Comparison of ENCODE assay signal across 1 cellular context in the genomic region with DNA sequence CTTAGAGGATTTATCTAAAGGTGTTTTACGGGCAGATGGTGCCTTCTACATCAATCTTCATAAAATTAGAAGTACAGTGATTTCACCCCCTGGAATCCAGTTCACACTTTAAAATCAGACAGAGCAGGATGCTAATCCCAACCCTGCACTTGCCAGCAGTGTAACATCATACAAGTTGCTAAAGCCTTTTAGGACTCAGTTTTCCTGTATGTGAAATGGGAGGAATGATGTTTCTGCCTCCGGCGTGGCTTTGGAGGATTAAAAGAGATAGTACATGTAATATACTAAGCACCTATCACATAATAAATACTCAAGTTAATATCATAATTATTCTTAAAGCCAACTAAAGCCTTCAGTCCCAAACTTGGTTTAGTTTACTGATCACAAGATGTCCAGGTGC.
TF ChIP-seq lines count a peak whose summit lies in the region.

No MANE protein-coding gene starts in this region.

TF ChIP-seq in IMR-90, 13 proteins besides CTCF, POLR2A, EP300 and RAD21 (continued from another document):
- TF ChIP-seq USF2 (IDR thresholded peaks at IDR 0.05; ENCODE audit: low read depth, low read length) = no peak
- no peak for TF ChIP-seq MXI1 (IDR thresholded peaks at IDR 0.05; ENCODE audit: borderline replicate concordance, low read depth, low read length)
- TF ChIP-seq RCOR1 (IDR thresholded peaks at IDR 0.05; ENCODE audit: insufficient replicate concordance, low read length) = no peak
- no peak for TF ChIP-seq SMC3 (IDR thresholded peaks at IDR 0.05; ENCODE audit: low read depth, low read length)
- TF ChIP-seq CHD1 (IDR thresholded peaks at IDR 0.05; ENCODE audit: low read depth, low read length) = no peak
- no peak for TF ChIP-seq CEBPB (IDR thresholded peaks at IDR 0.05; ENCODE audit: low read depth, low read length)
- TF ChIP-seq, protein P1, sequence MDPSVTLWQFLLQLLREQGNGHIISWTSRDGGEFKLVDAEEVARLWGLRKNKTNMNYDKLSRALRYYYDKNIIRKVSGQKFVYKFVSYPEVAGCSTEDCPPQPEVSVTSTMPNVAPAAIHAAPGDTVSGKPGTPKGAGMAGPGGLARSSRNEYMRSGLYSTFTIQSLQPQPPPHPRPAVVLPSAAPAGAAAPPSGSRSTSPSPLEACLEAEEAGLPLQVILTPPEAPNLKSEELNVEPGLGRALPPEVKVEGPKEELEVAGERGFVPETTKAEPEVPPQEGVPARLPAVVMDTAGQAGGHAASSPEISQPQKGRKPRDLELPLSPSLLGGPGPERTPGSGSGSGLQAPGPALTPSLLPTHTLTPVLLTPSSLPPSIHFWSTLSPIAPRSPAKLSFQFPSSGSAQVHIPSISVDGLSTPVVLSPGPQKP (IDR thresholded peaks at IDR 0.05; ENCODE audit: borderline replicate concordance, low read depth, low read length) = no peak
- no peak for TF ChIP-seq MAFK (IDR thresholded peaks at IDR 0.05; ENCODE audit: low read depth, low read length)
- TF ChIP-seq RFX5 (IDR thresholded peaks at IDR 0.05; ENCODE audit: low read depth, low read length) = no peak
